Comparison of ENCODE assay signal across 1 cellular context in the genomic region with DNA sequence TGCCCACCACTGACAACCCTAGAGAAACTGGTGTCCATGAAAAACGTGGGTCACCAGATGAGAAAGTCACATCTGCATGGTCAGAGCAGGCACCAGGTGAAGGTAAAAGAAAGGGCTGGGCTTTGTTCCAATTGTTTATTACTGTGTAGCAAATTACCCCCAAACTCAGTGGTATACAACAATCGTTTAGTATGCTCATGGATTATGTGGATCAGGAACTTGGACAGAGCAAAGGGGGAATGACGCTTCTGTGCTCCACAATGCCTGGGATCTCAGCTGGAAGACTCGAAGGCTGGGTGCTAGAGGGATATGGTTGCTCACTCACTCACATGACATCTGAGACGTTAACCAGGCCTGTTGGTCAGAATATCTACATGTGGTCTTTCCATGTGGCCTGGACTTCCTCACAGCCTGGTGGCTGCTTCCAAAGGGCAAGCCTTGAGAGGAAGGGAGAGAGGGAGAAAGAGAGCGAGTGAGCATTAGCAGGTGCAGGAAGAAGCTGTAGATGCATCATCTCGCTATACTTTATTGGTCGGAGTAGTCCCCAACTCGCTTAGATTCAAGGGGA.
TF ChIP-seq lines count a peak whose summit lies in the region.

No MANE protein-coding gene starts in this region.

TF ChIP-seq in IMR-90, 13 proteins besides CTCF, POLR2A, EP300 and RAD21:
- TF ChIP-seq FOS (IDR thresholded peaks at IDR 0.05; ENCODE audit: low read depth, low read length) (no peak), MXI1 (IDR thresholded peaks at IDR 0.05; ENCODE audit: borderline replicate concordance, low read depth, low read length) (no peak), NFE2L2 (IDR thresholded peaks at IDR 0.05; ENCODE audit: low read depth, low read length) (no peak), BHLHE40 (IDR thresholded peaks at IDR 0.05; ENCODE audit: low read depth, low read length) (no peak), CEBPB (IDR thresholded peaks at IDR 0.05; ENCODE audit: low read depth, low read length) (no peak), MAFK (IDR thresholded peaks at IDR 0.05; ENCODE audit: low read depth, low read length) (no peak), SMC3 (IDR thresholded peaks at IDR 0.05; ENCODE audit: low read depth, low read length) (no peak), RCOR1 (IDR thresholded peaks at IDR 0.05; ENCODE audit: insufficient replicate concordance, low read length) (no peak), CHD1 (IDR thresholded peaks at IDR 0.05; ENCODE audit: low read depth, low read length) (no peak), RFX5 (IDR thresholded peaks at IDR 0.05; ENCODE audit: low read depth, low read length) (no peak), MAZ (IDR thresholded peaks at IDR 0.05; ENCODE audit: borderline replicate concordance, low read depth, low read length) (no peak)
- TF ChIP-seq, protein P1, sequence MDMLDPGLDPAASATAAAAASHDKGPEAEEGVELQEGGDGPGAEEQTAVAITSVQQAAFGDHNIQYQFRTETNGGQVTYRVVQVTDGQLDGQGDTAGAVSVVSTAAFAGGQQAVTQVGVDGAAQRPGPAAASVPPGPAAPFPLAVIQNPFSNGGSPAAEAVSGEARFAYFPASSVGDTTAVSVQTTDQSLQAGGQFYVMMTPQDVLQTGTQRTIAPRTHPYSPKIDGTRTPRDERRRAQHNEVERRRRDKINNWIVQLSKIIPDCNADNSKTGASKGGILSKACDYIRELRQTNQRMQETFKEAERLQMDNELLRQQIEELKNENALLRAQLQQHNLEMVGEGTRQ (IDR thresholded peaks at IDR 0.05; ENCODE audit: low read depth, low read length), result no peak
- TF ChIP-seq, protein P2, sequence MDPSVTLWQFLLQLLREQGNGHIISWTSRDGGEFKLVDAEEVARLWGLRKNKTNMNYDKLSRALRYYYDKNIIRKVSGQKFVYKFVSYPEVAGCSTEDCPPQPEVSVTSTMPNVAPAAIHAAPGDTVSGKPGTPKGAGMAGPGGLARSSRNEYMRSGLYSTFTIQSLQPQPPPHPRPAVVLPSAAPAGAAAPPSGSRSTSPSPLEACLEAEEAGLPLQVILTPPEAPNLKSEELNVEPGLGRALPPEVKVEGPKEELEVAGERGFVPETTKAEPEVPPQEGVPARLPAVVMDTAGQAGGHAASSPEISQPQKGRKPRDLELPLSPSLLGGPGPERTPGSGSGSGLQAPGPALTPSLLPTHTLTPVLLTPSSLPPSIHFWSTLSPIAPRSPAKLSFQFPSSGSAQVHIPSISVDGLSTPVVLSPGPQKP (IDR thresholded peaks at IDR 0.05; ENCODE audit: borderline replicate concordance, low read depth, low read length), result no peak
